ENCODE assay signal across 9 cellular contexts in the genomic region with DNA sequence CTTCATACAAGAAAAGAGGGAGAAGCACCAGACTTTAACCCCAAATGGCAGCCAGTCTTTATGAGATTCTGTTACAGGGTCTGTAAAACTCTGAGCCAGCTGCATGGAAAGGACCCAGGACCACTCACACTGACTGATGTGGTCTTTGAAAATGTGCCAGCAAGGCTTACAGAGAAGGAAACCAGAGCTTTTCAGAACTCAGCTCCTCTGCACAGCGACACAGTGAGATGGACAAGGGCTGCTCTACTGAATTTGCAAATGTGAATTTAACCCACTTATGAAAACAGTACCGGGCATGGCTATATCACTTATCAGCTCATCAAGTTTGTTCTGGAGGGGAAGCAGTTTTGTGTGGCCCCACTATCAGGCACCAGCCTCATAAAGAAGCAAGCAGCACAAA.
DNase-seq lines count a peak whose midpoint lies in the region; ATAC-seq and TF ChIP-seq lines count a peak whose summit lies in the region.
"Had no signal": no experiment of that assay in that cellular context is flagged by ENCODE, and none has a peak within 500 bp of the region (broad histone marks: within the 10 kb centered on the region; RNA-seq: fewer than 3 reads in every experiment).

No MANE protein-coding gene starts in this region.

- POLR2A ChIA-PET in activated CD4-positive, alpha-beta memory T cell treated with anti-CD3 and anti-CD28 coated beads, Interleukin-2, amount 10 ng/mL, durations not matched to agents 7 days and 5 days (lab: Charles Lee) = interaction anchor here (1.1 to 1.6 kb wide), 5 partner anchors 14 to 644 kb away, joined by 3 to 5 read pairs (median 4); no protein-coding TSS in a partner anchor

- no peaks in the 10 kb centered on the region for H3K4me1 ChIP-seq in foreskin keratinocyte

- H3K27ac ChIP-seq in foreskin keratinocyte = peak overlapping the region; percentile 82

- H3K4me3 Mint-ChIP-seq in activated CD4-positive, alpha-beta memory T cell treated with anti-CD3 and anti-CD28 coated beads, Interleukin-2, amount 10 ng/mL, durations not matched to agents 7 days and 5 days = peak overlapping the region; percentile 49
- peak overlapping the region; percentile 49 for H3K4me3 Mint-ChIP-seq in stimulated activated effector memory CD8-positive, alpha-beta T cell treated with anti-CD3 and anti-CD28 coated beads, Interleukin-12 subunit alpha, Interleukin-12 subunit beta, amount 100 ng/mL, for 72 hours

- peaks cover 9% of the 10 kb centered on the region for H3K36me3 Mint-ChIP-seq in activated CD4-positive, alpha-beta memory T cell treated with anti-CD3 and anti-CD28 coated beads, Interleukin-2, amount 10 ng/mL, durations not matched to agents 7 days and 5 days (ENCODE audit: low read depth)
- H3K36me3 Mint-ChIP-seq in stimulated activated effector memory CD8-positive, alpha-beta T cell treated with anti-CD3 and anti-CD28 coated beads, Interleukin-12 subunit alpha, Interleukin-12 subunit beta, amount 100 ng/mL, for 72 hours = no peaks in the 10 kb centered on the region

- H3K27me3 ChIP-seq in foreskin keratinocyte = no peaks in the 10 kb centered on the region

- H3K9me3 Mint-ChIP-seq in activated CD4-positive, alpha-beta memory T cell treated with anti-CD3 and anti-CD28 coated beads, Interleukin-2, amount 10 ng/mL, durations not matched to agents 7 days and 5 days = peaks cover 5% of the 10 kb centered on the region
- no peaks in the 10 kb centered on the region for H3K9me3 Mint-ChIP-seq in stimulated activated effector memory CD8-positive, alpha-beta T cell treated with anti-CD3 and anti-CD28 coated beads, Interleukin-12 subunit alpha, Interleukin-12 subunit beta, amount 100 ng/mL, for 72 hours

- H3K4me1 Mint-ChIP-seq in activated CD4-positive, alpha-beta memory T cell treated with anti-CD3 and anti-CD28 coated beads, Interleukin-2, amount 10 ng/mL, durations not matched to agents 7 days and 5 days = peaks cover 23% of the 10 kb centered on the region
- H3K4me1 Mint-ChIP-seq in stimulated activated effector memory CD8-positive, alpha-beta T cell treated with anti-CD3 and anti-CD28 coated beads, Interleukin-12 subunit alpha, Interleukin-12 subunit beta, amount 100 ng/mL, for 72 hours = peaks cover 24% of the 10 kb centered on the region

- peak overlapping the region; percentile 62 for H3K27ac Mint-ChIP-seq in activated CD4-positive, alpha-beta memory T cell treated with anti-CD3 and anti-CD28 coated beads, Interleukin-2, amount 10 ng/mL, durations not matched to agents 7 days and 5 days
- H3K27ac Mint-ChIP-seq in stimulated activated effector memory CD8-positive, alpha-beta T cell treated with anti-CD3 and anti-CD28 coated beads, Interleukin-12 subunit alpha, Interleukin-12 subunit beta, amount 100 ng/mL, for 72 hours = peak overlapping the region; percentile 68

- no peaks in the 10 kb centered on the region for H3K27me3 Mint-ChIP-seq in activated CD4-positive, alpha-beta memory T cell treated with anti-CD3 and anti-CD28 coated beads, Interleukin-2, amount 10 ng/mL, durations not matched to agents 7 days and 5 days

- no peak for DNase-seq in activated CD4-positive, alpha-beta memory T cell treated with anti-CD3 and anti-CD28 coated beads, Interleukin-2, amount 10 ng/mL, durations not matched to agents 7 days and 5 days
- DNase-seq in foreskin keratinocyte (no peak), HPDE6-E6E7 (ENCODE audit: extremely low spot score) (no peak), D341Med (ENCODE audit: low spot score) (no peak), SHP77 treated with DMSO at 0.1 percent for 48 hours (lab: John Stamatoyannopoulos, UW) (no peak)
- DNase-seq in stimulated activated effector memory CD8-positive, alpha-beta T cell treated with anti-CD3 and anti-CD28 coated beads, Interleukin-12 subunit alpha, Interleukin-12 subunit beta, amount 100 ng/mL, for 72 hours (ENCODE audit: low spot score in 2 of 2) = peak in 1 of 2 donors; percentile 52
- DNase-seq: NCI-H1092 had no signal

- no peak for TF ChIP-seq CTCF in foreskin keratinocyte (conservative IDR thresholded peaks at IDR 0.05)

- peak; percentile 17 for ATAC-seq in HG03432 (IDR thresholded peaks at IDR 0.05; ENCODE audit: unreplicated experiment)
- no peak for ATAC-seq in foreskin keratinocyte
- ATAC-seq in stimulated activated effector memory CD8-positive, alpha-beta T cell treated with anti-CD3 and anti-CD28 coated beads, Interleukin-12 subunit alpha, Interleukin-12 subunit beta, amount 100 ng/mL, for 72 hours = peak; percentile 42
- no peak for ATAC-seq in HG03571 (IDR thresholded peaks at IDR 0.05; ENCODE audit: unreplicated experiment)

- CTCF ChIA-PET in activated CD4-positive, alpha-beta memory T cell treated with anti-CD3 and anti-CD28 coated beads, Interleukin-2, amount 10 ng/mL, durations not matched to agents 7 days and 5 days (lab: Charles Lee) = interaction anchor here (1.5 to 2.0 kb wide), 3 partner anchors 13 to 83 kb away, joined by 3 to 6 read pairs (median 6); no protein-coding TSS in a partner anchor

Comparison
In these comparisons a context has a peak if more than half of its experiments do, and no peak if none do; other contexts are left out.
1. ATAC-seq: peak in HG03432 (single experiment) and stimulated activated effector memory CD8-positive, alpha-beta T cell treated with anti-CD3 and anti-CD28 coated beads, Interleukin-12 subunit alpha, Interleukin-12 subunit beta, amount 100 ng/mL, for 72 hours (single experiment); none in foreskin keratinocyte (single experiment) and HG03571 (single experiment).